In genomic region chr2:84878896-84879594, GRCh38 we compare ENCODE assay signal across 9 cellular contexts.
DNase-seq lines count a peak whose midpoint lies in the region; ATAC-seq and TF ChIP-seq lines count a peak whose summit lies in the region.
"Had no signal": no experiment of that assay in that cellular context is flagged by ENCODE, and none has a peak within 500 bp of the region (broad histone marks: within the 10 kb centered on the region; RNA-seq: fewer than 3 reads in every experiment).

No MANE protein-coding gene starts in this region.

- H3K27ac ChIP-seq in duodenal mucosa (ENCODE audit: low read depth, low read length) (no peak overlapping the region), rectal smooth muscle tissue (ENCODE audit: low read depth, low read length) (no peak overlapping the region)
- H3K27ac ChIP-seq: sigmoid colon had no signal

- H3K9ac ChIP-seq in duodenal mucosa (ENCODE audit: low read depth in 1 of 2, low read length in 2 of 2) (no peak overlapping the region), rectal smooth muscle tissue (ENCODE audit: low read length) (no peak overlapping the region)

- no peak for ATAC-seq in GM21360 (IDR thresholded peaks at IDR 0.05; ENCODE audit: unreplicated experiment)

- peaks cover 3 to 5% of the 10 kb centered on the region in 2 donors for H3K27me3 ChIP-seq in duodenal mucosa (ENCODE audit: control insufficient read depth in 1 of 2, insufficient read depth in 2 of 2, low read length in 2 of 2)
- peaks cover 8% of the 10 kb centered on the region for H3K27me3 ChIP-seq in rectal smooth muscle tissue (ENCODE audit: control insufficient read depth, insufficient read depth, low read length)

- DNase-seq in ELR (ENCODE audit: low read depth) (peak; percentile 26), cerebellar cortex (ENCODE audit: low spot score) (no peak), LoVo (ENCODE audit: low spot score) (no peak)
- DNase-seq: NCI-H187 treated with DMSO at 0.1 percent for 48 hours had no signal

- TF ChIP-seq CTCF in WI38 (IDR thresholded peaks at IDR 0.05; ENCODE audit: low read depth, low read length), result no peak

- H3K4me3 ChIP-seq in WI38 (ENCODE audit: low read depth, low read length) (peak overlapping the region; percentile 80), duodenal mucosa (ENCODE audit: low read depth in 1 of 2, low read length in 2 of 2) (peak overlapping the region; percentile 77 to 84), rectal smooth muscle tissue (ENCODE audit: low read length) (peak overlapping the region; percentile 66)

- H3K4me1 ChIP-seq in duodenal mucosa (ENCODE audit: control insufficient read depth in 1 of 2, insufficient read depth in 2 of 2, low read length in 2 of 2) (peaks cover 12 to 14% of the 10 kb centered on the region in 2 donors), rectal smooth muscle tissue (ENCODE audit: control insufficient read depth, insufficient read depth, low read length) (peaks cover 9% of the 10 kb centered on the region)

- H3K36me3 ChIP-seq in duodenal mucosa (ENCODE audit: control insufficient read depth in 1 of 2, insufficient read depth in 2 of 2, low read length in 2 of 2) (peaks cover 0 to 3% of the 10 kb centered on the region in 2 donors), rectal smooth muscle tissue (ENCODE audit: control insufficient read depth, insufficient read depth, low read length) (no peaks in the 10 kb centered on the region)
- H3K36me3 ChIP-seq: sigmoid colon had no signal

- no peaks in the 10 kb centered on the region for H3K9me3 ChIP-seq in duodenal mucosa (ENCODE audit: control insufficient read depth in 1 of 2, low read length in 2 of 2)
- H3K9me3 ChIP-seq: sigmoid colon had no signal
